ENCODE assay signal across 9 cellular contexts in the genomic region with DNA sequence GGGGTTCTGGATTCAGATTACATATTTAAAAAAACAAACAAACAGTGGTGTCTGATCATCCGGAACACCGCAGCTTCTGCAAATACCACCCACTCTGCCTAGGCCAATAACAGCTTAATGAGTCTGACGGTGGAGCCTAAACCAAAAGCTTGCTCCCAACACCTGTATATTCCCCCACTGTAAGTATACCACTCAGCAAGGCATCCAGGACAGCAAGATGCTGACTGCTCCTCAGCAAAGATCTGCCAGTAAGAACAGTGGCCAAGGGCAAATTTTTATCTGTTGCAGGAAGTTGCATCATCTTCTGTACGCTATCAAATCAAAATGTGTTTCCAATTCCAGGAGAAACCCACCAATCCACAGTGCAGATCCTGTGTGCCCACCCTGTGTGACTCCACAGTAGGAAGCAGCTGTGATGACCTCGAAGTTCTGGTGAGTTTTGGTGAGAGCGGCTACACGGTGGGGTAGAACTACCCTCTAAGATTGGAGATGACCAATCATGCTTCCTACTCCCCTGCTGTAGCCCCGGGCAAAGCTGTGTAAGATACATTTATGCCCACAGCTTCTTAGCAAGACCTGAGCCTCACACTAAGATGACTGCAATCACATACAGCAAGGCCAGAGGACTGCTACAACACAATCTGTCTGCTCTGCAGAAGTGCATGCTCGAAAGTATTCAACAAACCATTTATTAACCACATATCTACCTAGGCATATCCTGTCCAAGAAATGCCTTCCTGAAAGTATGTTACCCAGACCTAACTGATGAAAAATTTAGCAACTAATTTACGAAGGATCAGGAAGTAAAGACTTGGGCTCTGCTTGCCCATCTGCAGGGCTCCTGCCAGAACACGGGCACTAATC. TPM values are rescaled to one million over a fixed set of nuclear protein-coding genes. Genes with fewer than 3 reads are reported as not detected.
A peak's percentile ranks its signal among the peaks of the same experiment; 100 is the strongest.
DNase-seq lines count a peak whose midpoint lies in the region; ATAC-seq, FAIRE-seq and TF ChIP-seq lines count a peak whose summit lies in the region.
"Had no signal": no experiment of that assay in that cellular context is flagged by ENCODE, and none has a peak within 500 bp of the region (broad histone marks: within the 10 kb centered on the region; RNA-seq: fewer than 3 reads in every experiment).

No MANE protein-coding gene starts in this region.

- peaks cover 75% of the 10 kb centered on the region for H3K4me1 Mint-ChIP-seq in endothelial cell (ENCODE audit: unreplicated experiment)
- H3K4me1 Mint-ChIP-seq in T-helper 2 cell treated with Interferon-gamma antibody and Interleukin-4, amounts not matched to agents 5 μg/mL and 100 μg/mL, for 36 hours (ENCODE audit: low read depth): peaks cover 30% of the 10 kb centered on the region

- TF ChIP-seq CTCF in endothelial cell (IDR thresholded peaks at IDR 0.05; ENCODE audit: unreplicated experiment): no peak

- H3K36me3 Mint-ChIP-seq in endothelial cell (ENCODE audit: low read depth, unreplicated experiment): peaks cover 31% of the 10 kb centered on the region
- H3K36me3 Mint-ChIP-seq in T-helper 2 cell treated with Interferon-gamma antibody and Interleukin-4, amounts not matched to agents 5 μg/mL and 100 μg/mL, for 36 hours (ENCODE audit: low read depth): no peaks in the 10 kb centered on the region

- peak overlapping the region; percentile 34 for H3K27ac Mint-ChIP-seq in endothelial cell (ENCODE audit: unreplicated experiment)
- no peak overlapping the region for H3K27ac Mint-ChIP-seq in T-helper 2 cell treated with Interferon-gamma antibody and Interleukin-4, amounts not matched to agents 5 μg/mL and 100 μg/mL, for 36 hours

- ATAC-seq in GM19023 (IDR thresholded peaks at IDR 0.05; ENCODE audit: unreplicated experiment): no peak

- DNase-seq in GM12891 (ENCODE audit: insufficient read length, low spot score): no peak
- peak; percentile 23 for DNase-seq in H4 (ENCODE audit: low spot score)
- DNase-seq in NCI-H2107 (lab: John Stamatoyannopoulos, UW): peak; percentile 56
- no peak for DNase-seq in endothelial cell (ENCODE audit: low spot score)
- no peak for DNase-seq in HTR-8/SVneo (ENCODE audit: insufficient read length, low spot score)
- DNase-seq in T1000 (lab: John Stamatoyannopoulos, UW): no peak
- DNase-seq in T-helper 2 cell treated with Interferon-gamma antibody and Interleukin-4, amounts not matched to agents 5 μg/mL and 100 μg/mL, for 36 hours (ENCODE audit: low spot score): no peak
- DNase-seq: anterior cingulate cortex had no signal

- peak; percentile 78 for FAIRE-seq in GM12891 (lab: Jason Lieb, UNC)
- no peak for FAIRE-seq in HTR-8/SVneo (lab: Jason Lieb, UNC)

- no peak for TF ChIP-seq POLR2A in GM12891 (IDR thresholded peaks at IDR 0.05; ENCODE audit: low read depth, low read length)

- H3K27me3 Mint-ChIP-seq in endothelial cell (ENCODE audit: unreplicated experiment): peaks cover 10% of the 10 kb centered on the region
- no peaks in the 10 kb centered on the region for H3K27me3 Mint-ChIP-seq in T-helper 2 cell treated with Interferon-gamma antibody and Interleukin-4, amounts not matched to agents 5 μg/mL and 100 μg/mL, for 36 hours (ENCODE audit: low read depth)

- H3K9me3 Mint-ChIP-seq in endothelial cell (ENCODE audit: unreplicated experiment): no peaks in the 10 kb centered on the region
- H3K9me3 Mint-ChIP-seq in T-helper 2 cell treated with Interferon-gamma antibody and Interleukin-4, amounts not matched to agents 5 μg/mL and 100 μg/mL, for 36 hours: no peaks in the 10 kb centered on the region

- peak overlapping the region; percentile 13 for H3K4me3 Mint-ChIP-seq in endothelial cell (ENCODE audit: unreplicated experiment)
- H3K4me3 Mint-ChIP-seq in T-helper 2 cell treated with Interferon-gamma antibody and Interleukin-4, amounts not matched to agents 5 μg/mL and 100 μg/mL, for 36 hours: no peak overlapping the region

TF ChIP-seq in GM12891, 5 proteins besides CTCF, POLR2A, EP300 and RAD21:
- TF ChIP-seq SPI1 (IDR thresholded peaks at IDR 0.05; ENCODE audit: low read depth, low read length): no peak

RNA-seq across cellular contexts. Expression of gene SIPA1L2, which starts 30.5 kb away (rescaled TPM):
- polyA plus RNA-seq in GM12891 (2012; ENCODE audit: low read depth, missing spikeins): 0.01 TPM
- total RNA-seq in H4 (2014; rRNA removed; shearing (Covaris generic)): 7.5 and 10.6 TPM in 2 replicates
- total RNA-seq in endothelial cell (ENCODE audit: unreplicated experiment): 153 TPM

Comparison
In these comparisons a context has a peak if more than half of its experiments do, and no peak if none do; other contexts are left out.
1. DNase-seq: peak in H4 (single experiment) and NCI-H2107 (single experiment); none in GM12891 (single experiment), endothelial cell (single experiment), HTR-8/SVneo (single experiment), T1000 (single experiment) and T-helper 2 cell treated with Interferon-gamma antibody and Interleukin-4, amounts not matched to agents 5 μg/mL and 100 μg/mL, for 36 hours (single experiment).
2. RNA of gene SIPA1L2, which starts 30.5 kb away (total RNA-seq): 153 TPM in endothelial cell (single experiment); 7.5 to 10.6 TPM in H4; every median in the first group is over 10 times any median in the second.